ENCODE assay signal across 13 cellular contexts in the genomic region with DNA sequence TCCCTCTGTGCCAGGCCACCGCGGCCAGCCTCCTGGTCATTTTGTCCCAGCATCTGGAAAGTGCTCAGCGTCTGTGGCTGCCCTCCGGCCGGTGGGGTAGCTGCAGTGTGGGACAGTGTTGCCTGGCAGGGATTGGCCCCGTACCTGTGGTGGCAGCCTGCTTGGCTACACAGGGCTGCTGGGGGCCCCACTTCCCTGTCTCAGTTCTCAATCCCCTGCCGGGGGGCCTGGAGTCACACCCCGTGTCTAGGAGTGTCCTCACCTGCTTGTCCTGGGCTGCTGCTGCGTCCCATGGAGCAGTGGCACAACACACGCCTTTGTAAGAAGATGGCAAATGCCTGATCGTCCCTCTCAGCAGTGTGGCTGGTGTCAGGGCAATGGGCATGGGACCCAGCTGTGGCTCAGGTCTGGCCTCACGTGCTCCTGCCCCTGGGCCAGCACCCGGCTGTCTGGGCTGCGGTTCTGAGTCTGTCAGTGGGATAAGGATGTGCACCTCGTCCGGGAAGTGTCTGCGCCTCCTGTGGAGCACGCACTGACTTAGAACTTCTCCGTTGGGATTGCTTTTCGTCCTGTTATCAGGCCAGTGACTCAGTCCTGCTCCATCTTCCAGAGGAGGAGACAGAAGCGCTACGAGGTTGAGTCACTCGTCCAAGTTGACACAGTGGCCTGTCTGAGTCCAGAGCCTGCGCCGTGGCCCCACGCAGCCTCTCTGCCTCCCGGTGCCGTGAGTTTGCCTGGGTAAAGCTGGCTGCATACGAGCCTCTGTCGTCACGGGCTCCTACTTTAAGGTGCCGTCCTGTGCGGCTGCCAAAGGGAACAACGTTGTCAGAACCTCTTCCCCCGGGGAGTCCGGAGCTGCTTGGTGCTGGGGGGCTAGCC. TPM values are rescaled to one million over a fixed set of nuclear protein-coding genes. Genes with fewer than 3 reads are reported as not detected.
A peak's percentile ranks its signal among the peaks of the same experiment; 100 is the strongest.
DNase-seq lines count a peak whose midpoint lies in the region; ATAC-seq and TF ChIP-seq lines count a peak whose summit lies in the region.
"Had no signal": no experiment of that assay in that cellular context is flagged by ENCODE, and none has a peak within 500 bp of the region (broad histone marks: within the 10 kb centered on the region; RNA-seq: fewer than 3 reads in every experiment).

No MANE protein-coding gene starts in this region.

- H3K4me1 Mint-ChIP-seq in activated CD8-positive, alpha-beta memory T cell treated with anti-CD3 and anti-CD28 coated beads, Interleukin-2, amount 10 ng/mL, durations not matched to agents 7 days and 5 days, result no peaks in the 10 kb centered on the region
- no peaks in the 10 kb centered on the region for H3K4me1 Mint-ChIP-seq in type B pancreatic cell (ENCODE audit: unreplicated experiment)
- no peaks in the 10 kb centered on the region for H3K4me1 Mint-ChIP-seq in naive thymus-derived CD4-positive, alpha-beta T cell

- no peaks in the 10 kb centered on the region for H3K79me2 ChIP-seq in hepatocyte

- no peak overlapping the region for H3K27ac Mint-ChIP-seq in activated CD8-positive, alpha-beta memory T cell treated with anti-CD3 and anti-CD28 coated beads, Interleukin-2, amount 10 ng/mL, durations not matched to agents 7 days and 5 days
- no peak overlapping the region for H3K27ac Mint-ChIP-seq in type B pancreatic cell
- no peak overlapping the region for H3K27ac Mint-ChIP-seq in naive thymus-derived CD4-positive, alpha-beta T cell
- H3K27ac Mint-ChIP-seq: T-helper 17 cell had no signal

- H3K4me1 ChIP-seq in hepatocyte (ENCODE audit: insufficient read depth), result peaks cover 16% of the 10 kb centered on the region
- no peaks in the 10 kb centered on the region for H3K4me1 ChIP-seq in naive thymus-derived CD4-positive, alpha-beta T cell (ENCODE audit: control insufficient read depth in 2 of 2, insufficient read depth in 2 of 2, low read length in 2 of 2)

- intact Hi-C loops in naive thymus-derived CD4-positive, alpha-beta T cell (cut with micrococcal nuclease), result no loop called here

- H3K9me2 ChIP-seq in hepatocyte (replicated peaks; ENCODE audit: insufficient read depth), result no peaks in the 10 kb centered on the region

- H4K20me1 ChIP-seq in hepatocyte (ENCODE audit: insufficient read depth, poor library complexity, severe bottlenecking), result no peaks in the 10 kb centered on the region

- H2AFZ ChIP-seq in hepatocyte, result no peak overlapping the region

- TF ChIP-seq CTCF in hepatocyte (IDR thresholded peaks at IDR 0.05; ENCODE audit: poor library complexity), result no peak
- TF ChIP-seq CTCF in type B pancreatic cell (conservative IDR thresholded peaks at IDR 0.05), result no peak

- POLR2A ChIA-PET in naive thymus-derived CD4-positive, alpha-beta T cell (lab: Charles Lee), result no interaction called here

- H3K36me3 ChIP-seq in hepatocyte (replicated peaks; ENCODE audit: insufficient read depth, low read depth), result no peaks in the 10 kb centered on the region
- no peaks in the 10 kb centered on the region for H3K36me3 ChIP-seq in naive thymus-derived CD4-positive, alpha-beta T cell (ENCODE audit: control insufficient read depth in 2 of 3, insufficient read depth in 3 of 3, low read length in 3 of 3)

- no peak overlapping the region for H3K4me2 ChIP-seq in hepatocyte

- peak; percentile 51 for DNase-seq in activated CD8-positive, alpha-beta memory T cell treated with anti-CD3 and anti-CD28 coated beads for 24 hours
- no peak for DNase-seq in activated CD8-positive, alpha-beta memory T cell treated with anti-CD3 and anti-CD28 coated beads, Interleukin-2, amount 10 ng/mL, durations not matched to agents 7 days and 5 days
- DNase-seq in activated CD8-positive, alpha-beta memory T cell treated with anti-CD3 and anti-CD28 coated beads, Interleukin-2, amount 50 U/mL, for 48 hours, result peak; percentile 42
- DNase-seq in hepatocyte (ENCODE audit: low spot score) (peak; percentile 82), type B pancreatic cell (ENCODE audit: extremely low spot score, unreplicated experiment) (peak; percentile 63), activated gamma-delta T cell (lab: John Stamatoyannopoulos, UW) (no peak), SK-N-DZ (ENCODE audit: low spot score) (no peak)
- no peak for DNase-seq in naive thymus-derived CD4-positive, alpha-beta T cell
- DNase-seq: cerebellar nuclear complex, NCI-H524, T-helper 17 cell had no signal

- no peaks in the 10 kb centered on the region for H3K36me3 Mint-ChIP-seq in activated CD8-positive, alpha-beta memory T cell treated with anti-CD3 and anti-CD28 coated beads, Interleukin-2, amount 10 ng/mL, durations not matched to agents 7 days and 5 days
- H3K36me3 Mint-ChIP-seq in type B pancreatic cell, result no peaks in the 10 kb centered on the region
- no peaks in the 10 kb centered on the region for H3K36me3 Mint-ChIP-seq in naive thymus-derived CD4-positive, alpha-beta T cell

- no peak overlapping the region for H3K4me3 ChIP-seq in hepatocyte
- no peak overlapping the region for H3K4me3 ChIP-seq in naive thymus-derived CD4-positive, alpha-beta T cell (ENCODE audit: low read length)

- no peak for ATAC-seq in activated CD8-positive, alpha-beta memory T cell treated with anti-CD3 and anti-CD28 coated beads, Interleukin-2, amount 10 ng/mL, durations not matched to agents 7 days and 5 days
- ATAC-seq in naive thymus-derived CD4-positive, alpha-beta T cell, result no peak
- ATAC-seq: T-helper 17 cell had no signal

- no peak overlapping the region for H3K4me3 Mint-ChIP-seq in activated CD8-positive, alpha-beta memory T cell treated with anti-CD3 and anti-CD28 coated beads, Interleukin-2, amount 10 ng/mL, durations not matched to agents 7 days and 5 days
- no peak overlapping the region for H3K4me3 Mint-ChIP-seq in type B pancreatic cell
- no peak overlapping the region for H3K4me3 Mint-ChIP-seq in naive thymus-derived CD4-positive, alpha-beta T cell
- H3K4me3 Mint-ChIP-seq: T-helper 17 cell had no signal

- no peaks in the 10 kb centered on the region for H3K9me3 Mint-ChIP-seq in activated CD8-positive, alpha-beta memory T cell treated with anti-CD3 and anti-CD28 coated beads, Interleukin-2, amount 10 ng/mL, durations not matched to agents 7 days and 5 days (ENCODE audit: low read depth)
- H3K9me3 Mint-ChIP-seq in type B pancreatic cell, result no peaks in the 10 kb centered on the region
- no peaks in the 10 kb centered on the region for H3K9me3 Mint-ChIP-seq in naive thymus-derived CD4-positive, alpha-beta T cell

- peak overlapping the region; percentile 82 for H3K27ac ChIP-seq in hepatocyte
- H3K27ac ChIP-seq in naive thymus-derived CD4-positive, alpha-beta T cell (ENCODE audit: low read depth, low read length), result no peak overlapping the region

- no peaks in the 10 kb centered on the region for H3K27me3 ChIP-seq in hepatocyte
- no peaks in the 10 kb centered on the region for H3K27me3 ChIP-seq in naive thymus-derived CD4-positive, alpha-beta T cell (ENCODE audit: control insufficient read depth in 2 of 2, insufficient read depth in 2 of 2, low read length in 2 of 2)

- peaks cover 8% of the 10 kb centered on the region for H3K27me3 Mint-ChIP-seq in activated CD8-positive, alpha-beta memory T cell treated with anti-CD3 and anti-CD28 coated beads, Interleukin-2, amount 10 ng/mL, durations not matched to agents 7 days and 5 days
- no peaks in the 10 kb centered on the region for H3K27me3 Mint-ChIP-seq in type B pancreatic cell
- peaks cover 0 to 14% (median 4%) of the 10 kb centered on the region in 5 donors for H3K27me3 Mint-ChIP-seq in naive thymus-derived CD4-positive, alpha-beta T cell

- WGBS in hepatocyte (ENCODE audit: low lambda C conversion rate, missing lambda C conversion rate), result 81% methylated on average over 36 of the region's 36 CpGs

- CTCF ChIA-PET in activated CD8-positive, alpha-beta memory T cell treated with anti-CD3 and anti-CD28 coated beads, Interleukin-2, amount 10 ng/mL, durations not matched to agents 7 days and 5 days (lab: Charles Lee), result no interaction called here
- CTCF ChIA-PET in naive thymus-derived CD4-positive, alpha-beta T cell (lab: Charles Lee), result no interaction called here

- no peaks in the 10 kb centered on the region for H3K9me3 ChIP-seq in hepatocyte (ENCODE audit: low read depth)
- no peaks in the 10 kb centered on the region for H3K9me3 ChIP-seq in naive thymus-derived CD4-positive, alpha-beta T cell (ENCODE audit: control insufficient read depth in 2 of 3, low read length in 3 of 3)

RNA-seq across cellular contexts. Expression of gene CRYAA, which starts 41.0 kb away (rescaled TPM):
- total RNA-seq in activated CD8-positive, alpha-beta memory T cell treated with anti-CD3 and anti-CD28 coated beads, Interleukin-2, amount 10 ng/mL, durations not matched to agents 7 days and 5 days, result not detected
- total RNA-seq in hepatocyte (not detected in 2 replicates), type B pancreatic cell (ENCODE audit: low replicate concordance) (not detected in 2 replicates)
- polyA plus RNA-seq in hepatocyte, result not detected in 2 replicates
- total RNA-seq in naive thymus-derived CD4-positive, alpha-beta T cell, result not detected
- polyA plus RNA-seq in naive thymus-derived CD4-positive, alpha-beta T cell, result not detected
- not detected in 2 replicates for polyA plus RNA-seq in SK-N-DZ (2014; cell fraction: cytosol; rRNA removed)
- polyA plus RNA-seq in SK-N-DZ (2014; cell fraction: nucleus; rRNA removed), result not detected in 2 replicates
- total RNA-seq: A673, T-helper 17 cell, temporal lobe had no signal

Comparison
In these comparisons a context has a peak if more than half of its experiments do, and no peak if none do; other contexts are left out.
1. DNase-seq: peak in activated CD8-positive, alpha-beta memory T cell treated with anti-CD3 and anti-CD28 coated beads for 24 hours (single experiment), activated CD8-positive, alpha-beta memory T cell treated with anti-CD3 and anti-CD28 coated beads, Interleukin-2, amount 50 U/mL, for 48 hours (single experiment), hepatocyte (single experiment) and type B pancreatic cell (single experiment); none in activated CD8-positive, alpha-beta memory T cell treated with anti-CD3 and anti-CD28 coated beads, Interleukin-2, amount 10 ng/mL, durations not matched to agents 7 days and 5 days (single experiment), naive thymus-derived CD4-positive, alpha-beta T cell (0 of 9), activated gamma-delta T cell (single experiment) and SK-N-DZ (single experiment).